Comparison of ENCODE assay signal across 9 cellular contexts in genomic region chr6:53347921-53348435, GRCh38. TPM values are rescaled to one million over a fixed set of nuclear protein-coding genes. Genes with fewer than 3 reads are reported as not detected.
DNase-seq lines count a peak whose midpoint lies in the region; FAIRE-seq and TF ChIP-seq lines count a peak whose summit lies in the region.
"Had no signal": no experiment of that assay in that cellular context is flagged by ENCODE, and none has a peak within 500 bp of the region (broad histone marks: within the 10 kb centered on the region; RNA-seq: fewer than 3 reads in every experiment).

No MANE protein-coding gene starts in this region.

- H3K36me3 ChIP-seq in ES-I3 (ENCODE audit: insufficient read depth, low read length): no peaks in the 10 kb centered on the region
- no peaks in the 10 kb centered on the region for H3K36me3 ChIP-seq in H7 (replicated peaks; ENCODE audit: control insufficient read depth, insufficient read depth, low read length)
- no peaks in the 10 kb centered on the region for H3K36me3 ChIP-seq in smooth muscle cell (ENCODE audit: low read depth)

- H3K27me3 ChIP-seq in H7 (ENCODE audit: control insufficient read depth, insufficient read depth, low read length): peaks cover 2% of the 10 kb centered on the region
- H3K27me3 ChIP-seq in smooth muscle cell (ENCODE audit: low read depth): no peaks in the 10 kb centered on the region

- H2AFZ ChIP-seq in smooth muscle cell (ENCODE audit: low read depth): peak overlapping the region; percentile 68

- H3K27ac ChIP-seq in smooth muscle cell (ENCODE audit: low read depth): peak overlapping the region; percentile 94

- no peaks in the 10 kb centered on the region for H3K9me3 Mint-ChIP-seq in immature natural killer cell

- peak overlapping the region; percentile 86 to 95 (median 94) for H3K27ac Mint-ChIP-seq in immature natural killer cell

- no peaks in the 10 kb centered on the region for H3K9me3 ChIP-seq in ES-I3 (ENCODE audit: control insufficient read depth, insufficient read depth, low read length)
- H3K9me3 ChIP-seq in smooth muscle cell (replicated peaks; ENCODE audit: low read depth): no peaks in the 10 kb centered on the region

- H4K20me1 ChIP-seq in smooth muscle cell (ENCODE audit: low read depth): peaks cover 54% of the 10 kb centered on the region

- no peaks in the 10 kb centered on the region for H3K36me3 Mint-ChIP-seq in immature natural killer cell

- H3F3A ChIP-seq in smooth muscle cell (ENCODE audit: low read depth): peaks cover 3% of the 10 kb centered on the region

- WGBS in smooth muscle cell (ENCODE audit: low lambda C conversion rate): under 1% methylated on average over 29 of the region's 50 CpGs

- TF ChIP-seq POLR2A in GM12891 (IDR thresholded peaks at IDR 0.05; ENCODE audit: low read depth, low read length): no peak

- H3K4me3 Mint-ChIP-seq in immature natural killer cell: peak overlapping the region; percentile 94 to 96 (median 96)

- peaks cover 5 to 26% (median 12%) of the 10 kb centered on the region in 3 donors for H3K27me3 Mint-ChIP-seq in immature natural killer cell (ENCODE audit: low read depth in 3 of 3)

- no peak for FAIRE-seq in GM12891 (lab: Jason Lieb, UNC)
- FAIRE-seq: islet of Langerhans had no signal

- H3K4me1 Mint-ChIP-seq in immature natural killer cell: peaks cover 52 to 57% of the 10 kb centered on the region in 2 donors

- peak overlapping the region; percentile 87 for H3K4me2 ChIP-seq in smooth muscle cell

- H3K79me2 ChIP-seq in smooth muscle cell (ENCODE audit: low read depth): peaks cover 51% of the 10 kb centered on the region

- H3K9ac ChIP-seq in ES-I3 (ENCODE audit: low read depth, low read length) (peak overlapping the region; percentile 83), smooth muscle cell (ENCODE audit: low read depth) (peak overlapping the region; percentile 94)

- H3K4me3 ChIP-seq in H7 (ENCODE audit: insufficient read depth, low read depth, low read length) (peak overlapping the region; percentile 97), cardiac fibroblast (replicated peaks in 1 of 2; ENCODE audit: low read depth in 2 of 2, low read length in 2 of 2) (peak overlapping the region; percentile 80 to 83), smooth muscle cell (peak overlapping the region; percentile 94)

- TF ChIP-seq CTCF in cardiac fibroblast (IDR thresholded peaks at IDR 0.05; ENCODE audit: low read depth, low read length) (no peak), smooth muscle cell (IDR thresholded peaks at IDR 0.05; ENCODE audit: borderline replicate concordance, insufficient read depth, poor library complexity, severe bottlenecking) (no peak)

- peak; percentile 86 for DNase-seq in H7
- DNase-seq in MV-4-11 (lab: John Stamatoyannopoulos, UW): peak; percentile 37
- peak; percentile 49 for DNase-seq in T-helper 9 cell
- DNase-seq in cardiac fibroblast (ENCODE audit: low read depth in 2 of 2): peak; percentile 64 to 74
- peak; percentile 39 to 43 (median 43) for DNase-seq in immature natural killer cell
- DNase-seq in smooth muscle cell (lab: John Stamatoyannopoulos, UW; ENCODE audit: unreplicated experiment): peak; percentile 77
- DNase-seq in GM12891 (ENCODE audit: insufficient read length, low spot score): no peak

- peaks cover 7% of the 10 kb centered on the region; the same call in 1 of the 2 replicates for H3K4me1 ChIP-seq in ES-I3 (ENCODE audit: insufficient read depth, low read length)
- peaks cover 9% of the 10 kb centered on the region for H3K4me1 ChIP-seq in smooth muscle cell (ENCODE audit: low read depth)

TF ChIP-seq in GM12891, 5 proteins besides CTCF, POLR2A, EP300 and RAD21:
- TF ChIP-seq PAX5 (IDR thresholded peaks at IDR 0.05; ENCODE audit: insufficient read depth, low read length, severe bottlenecking) (no peak), SPI1 (IDR thresholded peaks at IDR 0.05; ENCODE audit: low read depth, low read length) (no peak), TAF1 (IDR thresholded peaks at IDR 0.05; ENCODE audit: low read depth, low read length) (no peak), POLR2AphosphoS5 (IDR thresholded peaks at IDR 0.05; ENCODE audit: low read depth, low read length) (no peak), POU2F2 (IDR thresholded peaks at IDR 0.05; ENCODE audit: low read depth, low read length) (no peak)
TF ChIP-seq in GM12891: peak in this region for 0.

RNA-seq across cellular contexts. Expression of gene ELOVL5, which starts 0.8 kb away (rescaled TPM):
- 76.0 and 103 TPM in 2 replicates for total RNA-seq in H7 (2014; rRNA removed; shearing (Covaris generic))
- polyA plus RNA-seq in immature natural killer cell (10 to 100 TPM; 45.4 to 85.2 (median 63.0) TPM), smooth muscle cell (58.8 and 71.9 TPM in 2 replicates)
- 79.2 and 97.2 TPM in 2 replicates for total RNA-seq in smooth muscle cell
- polyA plus RNA-seq in GM12891 (2012; ENCODE audit: low read depth, missing spikeins): 65.0 TPM
